Comparison of ENCODE assay signal across 8 cellular contexts in genomic region chr17:57408064-57408811, GRCh38.
DNase-seq lines count a peak whose midpoint lies in the region; ATAC-seq, FAIRE-seq and TF ChIP-seq lines count a peak whose summit lies in the region.

No MANE protein-coding gene starts in this region.

- TF ChIP-seq CTCF in GM13977 (IDR thresholded peaks at IDR 0.05; ENCODE audit: extremely low read depth, insufficient read depth, missing control alignments): no peak

- no peaks in the 10 kb centered on the region for H3K9me3 Mint-ChIP-seq in effector memory CD8-positive, alpha-beta T cell

- peak overlapping the region; percentile 51 to 71 for H3K27ac Mint-ChIP-seq in effector memory CD8-positive, alpha-beta T cell

- peaks cover 3% of the 10 kb centered on the region for H3K36me3 Mint-ChIP-seq in effector memory CD8-positive, alpha-beta T cell (ENCODE audit: insufficient read depth)

- H3K4me1 Mint-ChIP-seq in effector memory CD8-positive, alpha-beta T cell (ENCODE audit: low read depth in 2 of 2): peaks cover 15 to 42% of the 10 kb centered on the region in 2 donors

- TF ChIP-seq POLR2A in H54 (IDR thresholded peaks at IDR 0.05; ENCODE audit: low read depth, low read length): no peak

- no peaks in the 10 kb centered on the region for H3K27me3 Mint-ChIP-seq in effector memory CD8-positive, alpha-beta T cell

- ATAC-seq in HG02973 (IDR thresholded peaks at IDR 0.05; ENCODE audit: unreplicated experiment) (peak; percentile 50), GM18517 (IDR thresholded peaks at IDR 0.05; ENCODE audit: unreplicated experiment) (no peak)
- peak; percentile 16 for ATAC-seq in effector memory CD8-positive, alpha-beta T cell (replicated peaks)
- peak; percentile 67 for ATAC-seq in stimulated activated naive CD8-positive, alpha-beta T cell treated with anti-CD3 and anti-CD28 coated beads, Interleukin-15, Interleukin-2, amounts not matched to agents 100 U/mL and 50 U/mL, for 24 hours

- no peak for FAIRE-seq in H54 (lab: Jason Lieb, UNC)

- DNase-seq in GM13977 (ENCODE audit: low spot score) (peak; percentile 67), NCI-H748 treated with DMSO at 0.1 percent for 48 hours (lab: John Stamatoyannopoulos, UW) (peak; percentile 75), 8988T (no peak), H54 (ENCODE audit: insufficient read length, low spot score) (no peak)
- DNase-seq in effector memory CD8-positive, alpha-beta T cell: no peak
- DNase-seq in stimulated activated naive CD8-positive, alpha-beta T cell treated with anti-CD3 and anti-CD28 coated beads, Interleukin-15, Interleukin-2, amounts not matched to agents 100 U/mL and 50 U/mL, for 24 hours: peak; percentile 34

- H3K4me3 Mint-ChIP-seq in effector memory CD8-positive, alpha-beta T cell: no peak overlapping the region

- in situ Hi-C loops in GM13977 (cut with MboI; ENCODE audit: low pct_unique_long_range_greater_than_20kb, low sequenced_read_pairs, unreplicated experiment): no loop called here

Comparison
In these comparisons a context has a peak if more than half of its experiments do, and no peak if none do; other contexts are left out.
1. DNase-seq: peak in GM13977 (single experiment), NCI-H748 treated with DMSO at 0.1 percent for 48 hours (single experiment) and stimulated activated naive CD8-positive, alpha-beta T cell treated with anti-CD3 and anti-CD28 coated beads, Interleukin-15, Interleukin-2, amounts not matched to agents 100 U/mL and 50 U/mL, for 24 hours (single experiment); none in effector memory CD8-positive, alpha-beta T cell (0 of 3), 8988T (single experiment) and H54 (single experiment).